ENCODE assay signal across 35 cellular contexts in genomic region chr10:105864854-105865253, GRCh38.
A peak's percentile ranks its signal among the peaks of the same experiment; 100 is the strongest.
DNase-seq lines count a peak whose midpoint lies in the region; ATAC-seq and FAIRE-seq lines count a peak whose summit lies in the region.
"Had no signal": no experiment of that assay in that cellular context is flagged by ENCODE, and none has a peak within 500 bp of the region (broad histone marks: within the 10 kb centered on the region; RNA-seq: fewer than 3 reads in every experiment).

No MANE protein-coding gene starts in this region.

- CTCF ChIA-PET in activated CD4-positive, alpha-beta T cell treated with anti-CD3 and anti-CD28 coated beads, Interleukin-2, amount 10 ng/mL, durations not matched to agents 7 days and 5 days (lab: Charles Lee): no interaction called here

- no peak overlapping the region for H3K4me3 Mint-ChIP-seq in activated CD4-positive, alpha-beta T cell treated with anti-CD3 and anti-CD28 coated beads, Interleukin-2, amount 10 ng/mL, durations not matched to agents 24 days and 14 days
- no peak overlapping the region for H3K4me3 Mint-ChIP-seq in activated CD4-positive, alpha-beta T cell treated with anti-CD3 and anti-CD28 coated beads, Interleukin-2, amount 10 ng/mL, durations not matched to agents 7 days and 5 days
- H3K4me3 Mint-ChIP-seq: B cell; CD14-positive monocyte; CD4-positive, alpha-beta memory T cell; CD4-positive, alpha-beta T cell; CD4-positive, CD25-positive, alpha-beta regulatory T cell; CD8-positive, alpha-beta memory T cell; CD8-positive, alpha-beta T cell had no signal

- no peaks in the 10 kb centered on the region for H3K36me3 Mint-ChIP-seq in activated CD4-positive, alpha-beta T cell treated with anti-CD3 and anti-CD28 coated beads, Interleukin-2, amount 10 ng/mL, durations not matched to agents 24 days and 14 days (ENCODE audit: low read depth)
- no peaks in the 10 kb centered on the region for H3K36me3 Mint-ChIP-seq in activated CD4-positive, alpha-beta T cell treated with anti-CD3 and anti-CD28 coated beads, Interleukin-2, amount 10 ng/mL, durations not matched to agents 7 days and 5 days (ENCODE audit: low read depth)
- H3K36me3 Mint-ChIP-seq: CD14-positive monocyte; CD4-positive, alpha-beta memory T cell; CD4-positive, CD25-positive, alpha-beta regulatory T cell; CD8-positive, alpha-beta memory T cell; CD8-positive, alpha-beta T cell had no signal

- no peaks in the 10 kb centered on the region for H3K36me3 ChIP-seq in SK-N-MC (ENCODE audit: insufficient read depth, low read length)
- H3K36me3 ChIP-seq: BE2C; BLaER1; BLaER1 treated with 17β-estradiol and CSF1 and Interleukin-3, amounts not matched to agents 10 nM and 100 nM had no signal

- intact Hi-C loops in activated CD4-positive, alpha-beta T cell treated with anti-CD3 and anti-CD28 coated beads, Interleukin-2, amount 10 ng/mL, durations not matched to agents 24 days and 14 days (cut with micrococcal nuclease): no loop called here

- peak; percentile 1 for DNase-seq in activated CD4-positive, alpha-beta T cell treated with anti-CD3 and anti-CD28 coated beads, Interleukin-2, amount 10 ng/mL, durations not matched to agents 24 days and 14 days
- no peak for DNase-seq in activated CD4-positive, alpha-beta T cell treated with anti-CD3 and anti-CD28 coated beads, Interleukin-2, amount 10 ng/mL, durations not matched to agents 7 days and 5 days
- DNase-seq in GM19239 (ENCODE audit: insufficient read length, low spot score) (no peak), SK-N-MC (ENCODE audit: low read depth, low spot score) (peak; percentile 62), frontal cortex (ENCODE audit: low spot score in 2 of 2) (no peak)
- DNase-seq in stimulated activated naive CD8-positive, alpha-beta T cell treated with anti-CD3 and anti-CD28 coated beads, Interleukin-15, Interleukin-2, amounts not matched to agents 100 U/mL and 50 U/mL, for 24 hours: no peak
- DNase-seq: 8988T; ACHN; AML-193; BE2C; C1 segment of cervical spinal cord; Caco-2; Calu3; CD4-positive, alpha-beta memory T cell; CD4-positive, alpha-beta T cell; CD4-positive, CD25-positive, alpha-beta regulatory T cell; CD8-positive, alpha-beta memory T cell; CD8-positive, alpha-beta T cell; COR-L47; DMS 273 treated with DMSO at 0.1 percent for 48 hours; DMS153; DMS53; DMS79; DMS79 treated with DMSO at 0.1 percent for 48 hours; DND-41; EL had no signal

- no peak overlapping the region for H3K4me3 ChIP-seq in SK-N-MC
- H3K4me3 ChIP-seq: A549; BLaER1; BLaER1 treated with 17β-estradiol and CSF1 and Interleukin-3, amounts not matched to agents 10 nM and 100 nM had no signal

- no peak overlapping the region for H3K27ac Mint-ChIP-seq in activated CD4-positive, alpha-beta T cell treated with anti-CD3 and anti-CD28 coated beads, Interleukin-2, amount 10 ng/mL, durations not matched to agents 24 days and 14 days
- no peak overlapping the region for H3K27ac Mint-ChIP-seq in activated CD4-positive, alpha-beta T cell treated with anti-CD3 and anti-CD28 coated beads, Interleukin-2, amount 10 ng/mL, durations not matched to agents 7 days and 5 days
- H3K27ac Mint-ChIP-seq: B cell; CD14-positive monocyte; CD4-positive, alpha-beta memory T cell; CD4-positive, alpha-beta T cell; CD8-positive, alpha-beta memory T cell; CD8-positive, alpha-beta T cell had no signal

- H3K9me3 ChIP-seq in SK-N-MC (ENCODE audit: low read depth, low read length): no peaks in the 10 kb centered on the region
- H3K9me3 ChIP-seq: A549; BE2C; BLaER1; BLaER1 treated with 17β-estradiol and CSF1 and Interleukin-3, amounts not matched to agents 10 nM and 100 nM; Caco-2 had no signal

- H3K27ac ChIP-seq in SK-N-MC: peak overlapping the region; percentile 93
- H3K27ac ChIP-seq: 22Rv1; A549; BLaER1; BLaER1 treated with 17β-estradiol and CSF1 and Interleukin-3, amounts not matched to agents 10 nM and 100 nM; C4-2B had no signal

- H3K27me3 Mint-ChIP-seq in activated CD4-positive, alpha-beta T cell treated with anti-CD3 and anti-CD28 coated beads, Interleukin-2, amount 10 ng/mL, durations not matched to agents 24 days and 14 days: no peaks in the 10 kb centered on the region
- no peaks in the 10 kb centered on the region for H3K27me3 Mint-ChIP-seq in activated CD4-positive, alpha-beta T cell treated with anti-CD3 and anti-CD28 coated beads, Interleukin-2, amount 10 ng/mL, durations not matched to agents 7 days and 5 days
- H3K27me3 Mint-ChIP-seq: B cell; CD4-positive, alpha-beta memory T cell; CD4-positive, alpha-beta T cell; CD4-positive, CD25-positive, alpha-beta regulatory T cell; CD8-positive, alpha-beta memory T cell had no signal

- FAIRE-seq in GM19239 (lab: Jason Lieb, UNC) (peak; percentile 11), frontal cortex (lab: Jason Lieb, UNC) (no peak)
- FAIRE-seq: A204.1, A549, D721Med had no signal

- ATAC-seq in stimulated activated naive CD8-positive, alpha-beta T cell treated with anti-CD3 and anti-CD28 coated beads, Interleukin-15, Interleukin-2, amounts not matched to agents 100 U/mL and 50 U/mL, for 24 hours: no peak
- ATAC-seq: A549; CD8-positive, alpha-beta T cell had no signal

- H3K9me3 Mint-ChIP-seq in activated CD4-positive, alpha-beta T cell treated with anti-CD3 and anti-CD28 coated beads, Interleukin-2, amount 10 ng/mL, durations not matched to agents 24 days and 14 days: no peaks in the 10 kb centered on the region
- H3K9me3 Mint-ChIP-seq in activated CD4-positive, alpha-beta T cell treated with anti-CD3 and anti-CD28 coated beads, Interleukin-2, amount 10 ng/mL, durations not matched to agents 7 days and 5 days: no peaks in the 10 kb centered on the region
- H3K9me3 Mint-ChIP-seq: CD4-positive, alpha-beta T cell; CD8-positive, alpha-beta T cell had no signal

- H3K4me1 Mint-ChIP-seq in activated CD4-positive, alpha-beta T cell treated with anti-CD3 and anti-CD28 coated beads, Interleukin-2, amount 10 ng/mL, durations not matched to agents 24 days and 14 days: no peaks in the 10 kb centered on the region
- no peaks in the 10 kb centered on the region for H3K4me1 Mint-ChIP-seq in activated CD4-positive, alpha-beta T cell treated with anti-CD3 and anti-CD28 coated beads, Interleukin-2, amount 10 ng/mL, durations not matched to agents 7 days and 5 days
- H3K4me1 Mint-ChIP-seq: B cell; CD14-positive monocyte; CD4-positive, alpha-beta memory T cell; CD4-positive, CD25-positive, alpha-beta regulatory T cell; CD8-positive, alpha-beta memory T cell had no signal

- no peak overlapping the region for H3K9ac ChIP-seq in SK-N-MC (ENCODE audit: insufficient read length)
- H3K9ac ChIP-seq: BLaER1; BLaER1 treated with 17β-estradiol and CSF1 and Interleukin-3, amounts not matched to agents 10 nM and 100 nM had no signal

- POLR2A ChIA-PET in activated CD4-positive, alpha-beta T cell treated with anti-CD3 and anti-CD28 coated beads, Interleukin-2, amount 10 ng/mL, durations not matched to agents 7 days and 5 days (lab: Charles Lee): no interaction called here

Comparison
In these comparisons a context has a peak if more than half of its experiments do, and no peak if none do; other contexts are left out.
1. DNase-seq: peak in activated CD4-positive, alpha-beta T cell treated with anti-CD3 and anti-CD28 coated beads, Interleukin-2, amount 10 ng/mL, durations not matched to agents 24 days and 14 days (single experiment) and SK-N-MC (single experiment); none in activated CD4-positive, alpha-beta T cell treated with anti-CD3 and anti-CD28 coated beads, Interleukin-2, amount 10 ng/mL, durations not matched to agents 7 days and 5 days (single experiment), GM19239 (single experiment), stimulated activated naive CD8-positive, alpha-beta T cell treated with anti-CD3 and anti-CD28 coated beads, Interleukin-15, Interleukin-2, amounts not matched to agents 100 U/mL and 50 U/mL, for 24 hours (single experiment) and frontal cortex (0 of 2).